ENCODE assay signal across 12 cellular contexts in genomic region chr1:51956528-51957509, GRCh38. TPM values are rescaled to one million over a fixed set of nuclear protein-coding genes. Genes with fewer than 3 reads are reported as not detected.
DNase-seq lines count a peak whose midpoint lies in the region; ATAC-seq and TF ChIP-seq lines count a peak whose summit lies in the region.
"Had no signal": no experiment of that assay in that cellular context is flagged by ENCODE, and none has a peak within 500 bp of the region (broad histone marks: within the 10 kb centered on the region; RNA-seq: fewer than 3 reads in every experiment).

No MANE protein-coding gene starts in this region.

- H3K4me1 Mint-ChIP-seq in natural killer cell, result no peaks in the 10 kb centered on the region
- H3K4me1 Mint-ChIP-seq in effector memory CD8-positive, alpha-beta T cell (ENCODE audit: low read depth in 2 of 2), result no peaks in the 10 kb centered on the region
- H3K4me1 Mint-ChIP-seq: T-helper 17 cell had no signal

- POLR2A ChIA-PET in PC-3 (lab: Charles Lee; ENCODE audit: unreplicated experiment), result no interaction called here

- no peak overlapping the region for H2AFZ ChIP-seq in PC-3 (ENCODE audit: low read length)

- peaks cover 10 to 12% of the 10 kb centered on the region in 2 donors for H3K27me3 Mint-ChIP-seq in natural killer cell (ENCODE audit: low read depth in 2 of 2)
- H3K27me3 Mint-ChIP-seq in effector memory CD8-positive, alpha-beta T cell, result peaks cover 13 to 21% of the 10 kb centered on the region in 2 donors

- H3K4me3 Mint-ChIP-seq in natural killer cell, result no peak overlapping the region
- H3K4me3 Mint-ChIP-seq in effector memory CD8-positive, alpha-beta T cell, result no peak overlapping the region
- H3K4me3 Mint-ChIP-seq: T-helper 17 cell had no signal

- no peak overlapping the region for H3K4me2 ChIP-seq in PC-3 (ENCODE audit: low read length)

- CTCF ChIA-PET in PC-3 (lab: Charles Lee), result no interaction called here

- DNase-seq in AG20443 (ENCODE audit: low spot score) (peak; percentile 72), HT1080 (ENCODE audit: low read depth) (peak; percentile 72), PC-3 (no peak), fibroblast of mammary gland (ENCODE audit: low read depth) (peak; percentile 60), natural killer cell (no peak)
- no peak for DNase-seq in effector memory CD8-positive, alpha-beta T cell
- DNase-seq: activated gamma-delta T cell, Caco-2, substantia nigra, T-helper 17 cell had no signal

- no peaks in the 10 kb centered on the region for H3F3A ChIP-seq in PC-3 (ENCODE audit: low read length, unreplicated experiment)

- H3K27me3 ChIP-seq in PC-3 (ENCODE audit: low read length), result no peaks in the 10 kb centered on the region

- no peaks in the 10 kb centered on the region; the same call in 1 of the 2 replicates for H3K4me1 ChIP-seq in PC-3 (ENCODE audit: insufficient read depth, low read length)
- H3K4me1 ChIP-seq: Caco-2 had no signal

- H3K27ac Mint-ChIP-seq in natural killer cell, result no peak overlapping the region
- H3K27ac Mint-ChIP-seq in effector memory CD8-positive, alpha-beta T cell, result no peak overlapping the region
- H3K27ac Mint-ChIP-seq: T-helper 17 cell had no signal

- no peak overlapping the region for H3K9ac ChIP-seq in PC-3 (ENCODE audit: low read length)

- no peaks in the 10 kb centered on the region for H3K36me3 Mint-ChIP-seq in natural killer cell
- H3K36me3 Mint-ChIP-seq in effector memory CD8-positive, alpha-beta T cell (ENCODE audit: insufficient read depth), result no peaks in the 10 kb centered on the region

- no peaks in the 10 kb centered on the region for H3K9me3 ChIP-seq in PC-3 (ENCODE audit: low read length)
- H3K9me3 ChIP-seq: Caco-2 had no signal

- H3K9me2 ChIP-seq in PC-3 (replicated peaks; ENCODE audit: low read length), result no peaks in the 10 kb centered on the region

- H3K79me2 ChIP-seq in PC-3 (ENCODE audit: low read length), result no peaks in the 10 kb centered on the region

- no TSS peak for BruUV-seq in PC-3 (replicated peaks; lab: Mats Ljungman, UMichigan)

- intact Hi-C loops in PC-3 (cut with micrococcal nuclease) (loop anchor here (5.0 kb wide), 1 partner anchor 45 kb away; no protein-coding TSS in a partner anchor), natural killer cell (cut with micrococcal nuclease) (no loop called here)

- no peak overlapping the region for H3K27ac ChIP-seq in PC-3 (ENCODE audit: low read length)

- H4K20me1 ChIP-seq in PC-3 (ENCODE audit: low read length), result no peaks in the 10 kb centered on the region

- no peaks in the 10 kb centered on the region for H3K36me3 ChIP-seq in PC-3 (ENCODE audit: low read depth, low read length)

- H3K4me3 ChIP-seq in PC-3 (ENCODE audit: low read length), result no peak overlapping the region
- no peak overlapping the region for H3K4me3 ChIP-seq in fibroblast of mammary gland (ENCODE audit: control insufficient read depth, low read depth, low read length)

- H3K9me3 Mint-ChIP-seq in natural killer cell, result no peaks in the 10 kb centered on the region
- H3K9me3 Mint-ChIP-seq in effector memory CD8-positive, alpha-beta T cell, result no peaks in the 10 kb centered on the region

- TF ChIP-seq CTCF in PC-3 (conservative IDR thresholded peaks at IDR 0.05; ENCODE audit: low read depth, low read length) (no peak), fibroblast of mammary gland (conservative IDR thresholded peaks at IDR 0.05; ENCODE audit: control insufficient read depth, insufficient read depth, low read depth, low read length) (no peak), natural killer cell (IDR thresholded peaks at IDR 0.05) (no peak)

- ATAC-seq in PC-3 (peak; percentile 65), natural killer cell (no peak), HG02938 (IDR thresholded peaks at IDR 0.05; ENCODE audit: unreplicated experiment) (no peak), HG03439 (IDR thresholded peaks at IDR 0.05; ENCODE audit: unreplicated experiment) (no peak)
- ATAC-seq in effector memory CD8-positive, alpha-beta T cell (replicated peaks), result no peak
- ATAC-seq: T-helper 17 cell had no signal

RNA-seq across cellular contexts. Expression of gene RAB3B, which starts 33.7 kb away (rescaled TPM):
- total RNA-seq in HT1080 (2014; rRNA removed; shearing (Covaris generic)), result 20.5 and 23.3 TPM in 2 replicates
- polyA plus RNA-seq in HT1080 (2015; cell fraction: cytosol; rRNA removed), result 14.1 and 19.8 TPM in 2 replicates
- polyA plus RNA-seq in HT1080 (2015; cell fraction: nucleus; rRNA removed), result 18.0 and 19.2 TPM in 2 replicates
- 4.5 and 5.0 TPM in 2 replicates for total RNA-seq in PC-3 (2014; rRNA removed)
- under 1 TPM in 1 of 3 donors, not detected in 2; 0.03 TPM for total RNA-seq in natural killer cell

Comparison
In these comparisons a context has a peak if more than half of its experiments do, and no peak if none do; other contexts are left out.
1. DNase-seq: peak in AG20443 (single experiment), HT1080 (single experiment) and fibroblast of mammary gland (single experiment); none in PC-3 (single experiment), natural killer cell (single experiment) and effector memory CD8-positive, alpha-beta T cell (0 of 3).